ENCODE assay signal across 27 cellular contexts in the genomic region with DNA sequence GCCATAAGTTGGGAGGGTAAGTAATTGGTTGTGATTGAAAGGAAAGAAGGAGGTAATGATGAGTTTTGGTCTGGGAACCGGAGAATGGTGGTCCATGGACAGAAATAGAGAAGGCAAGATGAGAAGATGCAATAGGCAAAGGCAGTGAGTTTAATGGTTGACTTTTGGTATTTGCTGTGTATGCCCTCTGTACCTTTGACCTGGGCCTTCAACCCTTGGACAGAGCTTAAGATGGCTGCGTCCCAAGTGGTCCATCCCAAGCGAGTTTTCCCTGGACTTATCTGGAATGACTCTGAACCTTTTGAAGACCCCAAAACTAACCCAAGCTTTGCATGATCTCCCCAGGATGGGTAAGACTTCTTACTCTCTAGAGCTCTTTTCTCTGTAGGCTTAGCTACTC.
"Had no signal": no experiment of that assay in that cellular context is flagged by ENCODE, and none has a peak within 500 bp of the region (broad histone marks: within the 10 kb centered on the region; RNA-seq: fewer than 3 reads in every experiment).

No MANE protein-coding gene starts in this region.

- H3K4me1 ChIP-seq: colonic mucosa, esophagus squamous epithelium, gastrocnemius medialis, heart right ventricle, left lung, lower lobe of right lung had no signal

- H3K27me3 ChIP-seq: colonic mucosa, esophagus squamous epithelium, gastrocnemius medialis, heart right ventricle, left lung had no signal

- H3K27ac ChIP-seq: colonic mucosa, epithelial cell of prostate, esophagus squamous epithelium, gastrocnemius medialis, heart right ventricle, left lung, lower lobe of right lung had no signal

- H3K4me3 ChIP-seq: colonic mucosa, esophagus squamous epithelium, gastrocnemius medialis, heart right ventricle, left lung, lower lobe of right lung, mucosa of descending colon had no signal

- FAIRE-seq: endometrium, kidney had no signal

- H3K9me3 ChIP-seq: colonic mucosa, esophagus squamous epithelium, gastrocnemius medialis, heart right ventricle, left lung, lower lobe of right lung, mucosa of descending colon had no signal

- ATAC-seq: effector memory CD8-positive, alpha-beta T cell; esophagus mucosa; gastrocnemius medialis; heart right ventricle; left colon; left lung; lower lobe of right lung; mucosa of descending colon had no signal

- H3K36me3 ChIP-seq: colonic mucosa, esophagus squamous epithelium, gastrocnemius medialis, heart right ventricle, left lung, lower lobe of right lung had no signal

- DNase-seq: colonic mucosa; cortex of kidney; effector CD8-positive, alpha-beta T cell; effector memory CD8-positive, alpha-beta T cell; endodermal cell; erythroblast; esophagus squamous epithelium; foreskin fibroblast; foreskin melanocyte; gastrocnemius medialis; glutamatergic neuron; head of caudate nucleus; heart right ventricle; hippocampal formation; immature natural killer cell; islet precursor cell; kidney; kidney glomerular epithelial cell; left colon; left lung; lower lobe of right lung; mesenchymal stem cell; mucosa of descending colon; naive B cell had no signal
